In the genomic region with DNA sequence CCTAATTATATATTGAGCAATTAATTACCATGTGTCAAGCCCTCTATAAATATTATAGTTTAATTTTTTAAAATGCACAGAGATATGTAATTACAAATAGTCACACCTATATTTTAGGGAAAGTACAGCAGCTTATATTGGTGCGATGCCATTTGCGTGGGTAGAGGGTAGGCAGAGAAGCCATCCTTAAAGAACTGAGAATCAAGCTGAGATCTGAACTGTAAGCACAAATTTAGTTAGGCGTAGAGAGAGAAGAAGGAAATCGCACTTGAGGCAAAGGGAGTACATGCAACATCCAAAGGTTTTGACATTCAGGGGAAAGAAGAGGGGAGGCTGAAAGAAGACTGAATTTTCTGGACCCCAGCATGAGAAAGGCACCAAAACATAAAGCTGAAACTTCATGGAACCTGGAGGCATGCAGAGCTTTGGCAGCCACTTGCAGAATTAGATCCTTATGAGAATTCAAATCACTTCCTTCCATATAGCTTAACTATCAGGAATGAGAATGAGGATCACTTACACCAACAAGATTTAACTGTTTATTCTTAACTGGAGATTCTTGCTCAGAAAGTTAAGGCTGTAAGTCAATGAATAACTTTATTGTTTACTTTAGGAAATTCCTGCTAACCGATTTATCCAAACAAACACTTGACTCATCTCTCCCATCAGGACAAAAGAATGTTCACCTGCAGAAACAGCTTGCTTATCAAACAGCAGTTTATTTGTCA, we compare ENCODE assay signal across 10 cellular contexts.
DNase-seq lines count a peak whose midpoint lies in the region; ATAC-seq, FAIRE-seq and TF ChIP-seq lines count a peak whose summit lies in the region.
"Had no signal": no experiment of that assay in that cellular context is flagged by ENCODE, and none has a peak within 500 bp of the region (broad histone marks: within the 10 kb centered on the region; RNA-seq: fewer than 3 reads in every experiment).

No MANE protein-coding gene starts in this region.

- H3K4me1 ChIP-seq in HepG2 (ENCODE audit: insufficient read depth, low read length), result peaks cover 45% of the 10 kb centered on the region

- POLR2A ChIA-PET in HepG2 (lab: Yijun Ruan, JAX), result interaction anchor here (1.1 to 1.6 kb wide), 6 partner anchors 9 to 462 kb away, joined by 3 to 8 read pairs (median 4); a partner anchor contains a TSS

- H3K9ac ChIP-seq in HepG2 (ENCODE audit: insufficient read depth, low read depth, low read length), result 0 out of 2 replicates have a peak overlapping the region, but pooled peaks have one; percentile 17

- H3K4me2 ChIP-seq in HepG2 (ENCODE audit: low read depth, low read length), result peak overlapping the region; percentile 57

- no peaks in the 10 kb centered on the region for H3K79me2 ChIP-seq in HepG2 (ENCODE audit: insufficient read depth, low read length)

- peak; percentile 43 for DNase-seq in AG10803 (ENCODE audit: low read depth)
- peak; percentile 49 for DNase-seq in HTR-8/SVneo (ENCODE audit: insufficient read length, low spot score)
- DNase-seq in astrocyte of the spinal cord (ENCODE audit: low read depth, low spot score), result peak; percentile 71
- DNase-seq in HepG2 (ENCODE audit: low spot score), result peak; percentile 92
- no peak for DNase-seq in NCI-H1930 (lab: John Stamatoyannopoulos, UW)
- no peak for DNase-seq in OCI-M1 (lab: John Stamatoyannopoulos, UW)
- DNase-seq: CD8-positive, alpha-beta T cell had no signal

- peak overlapping the region; percentile 60 for H3K27ac ChIP-seq in HepG2 (ENCODE audit: extremely low read length, insufficient read depth, low read length)

- TF ChIP-seq EP300 in HepG2 (IDR thresholded peaks at IDR 0.05; ENCODE audit: low read depth in 2 of 2, low read length in 2 of 2) (peak in 1 of 2 experiments; percentile 89; a peak in 2 of 4 replicates), HepG2 (CRISPR knock-in tag; IDR thresholded peaks at IDR 0.05; ENCODE audit: borderline replicate concordance) (no peak; the same call in 1 of the 2 replicates)

- intact Hi-C loops in HepG2 (cut with micrococcal nuclease; ENCODE audit: unreplicated experiment), result no loop called here

- TF ChIP-seq RAD21 in HepG2 (CRISPR knock-in tag; IDR thresholded peaks at IDR 0.05), result no peak

- no peaks in the 10 kb centered on the region for H3K27me3 ChIP-seq in HepG2 (ENCODE audit: control insufficient read depth in 1 of 2, insufficient read depth in 2 of 2, low read length in 2 of 2)

- CTCF ChIA-PET in HepG2 (lab: Yijun Ruan, JAX; ENCODE audit: low intra/inter-chr PET ratio, low total read pairs), result no interaction called here

- peak; percentile 33 for FAIRE-seq in HTR-8/SVneo (lab: Jason Lieb, UNC)
- FAIRE-seq in HepG2 (lab: Jason Lieb, UNC), result peak; percentile 93

- TF ChIP-seq POLR2A in HepG2 (IDR thresholded peaks at IDR 0.05; ENCODE audit: insufficient read depth in 1 of 2, low read depth in 2 of 2, low read length in 2 of 2), result no peak

- 57% methylated on average over 5 of the region's 5 CpGs for WGBS in HepG2 (ENCODE audit: low lambda C conversion rate)

- H3K36me3 ChIP-seq in HepG2 (replicated peaks in 1 of 2; ENCODE audit: control insufficient read depth in 1 of 2, insufficient read depth in 2 of 2, low read length in 2 of 2), result no peaks in the 10 kb centered on the region

- ATAC-seq in HepG2 (peak; percentile 95), GM18907 (IDR thresholded peaks at IDR 0.05; ENCODE audit: unreplicated experiment) (no peak), GM19452 (IDR thresholded peaks at IDR 0.05; ENCODE audit: unreplicated experiment) (no peak)
- ATAC-seq: CD8-positive, alpha-beta T cell; natural killer cell treated with Interleukin-12 subunit alpha and Interleukin-12 subunit beta and Interleukin-15 and Interleukin-18, amount 100 ng/mL, for 72 hours had no signal

- H3K4me3 ChIP-seq in AG10803 (ENCODE audit: low read length) (no peak overlapping the region), astrocyte of the spinal cord (ENCODE audit: low read depth, low read length) (no peak overlapping the region), HepG2 (replicated peaks in 1 of 3; ENCODE audit: insufficient read depth in 1 of 3, low read depth in 2 of 3, low read length in 3 of 3) (peak overlapping the region in 2 of 3 experiments; percentile 9 to 19; a peak in 2 of 6 replicates)

- H2AFZ ChIP-seq in HepG2 (ENCODE audit: low read length), result no peak overlapping the region

- in situ Hi-C loops in astrocyte of the spinal cord (cut with HindIII; ENCODE audit: low sequenced_read_pairs), result no loop called here
- in situ Hi-C loops in HepG2 (cut with HindIII; ENCODE audit: extremely low pct_ligation_motif_present, low pct_unique_long_range_greater_than_20kb), result no loop called here

- no peaks in the 10 kb centered on the region for H3K9me3 ChIP-seq in HepG2 (ENCODE audit: low read length)

- BruUV-seq in HepG2 (replicated peaks; lab: Mats Ljungman, UMichigan), result no TSS peak

- no peaks in the 10 kb centered on the region for H4K20me1 ChIP-seq in HepG2 (ENCODE audit: insufficient read depth, low read length)

- TF ChIP-seq CTCF in AG10803 (conservative IDR thresholded peaks at IDR 0.05; ENCODE audit: low read length) (no peak), astrocyte of the spinal cord (IDR thresholded peaks at IDR 0.05; ENCODE audit: low read depth, low read length) (no peak), HepG2 (CRISPR knock-in tag; IDR thresholded peaks at IDR 0.05) (no peak)

TF ChIP-seq in HepG2, 621 proteins besides CTCF, POLR2A, EP300 and RAD21 (continues in another document):
- TF ChIP-seq BCL6 (CRISPR knock-in tag; IDR thresholded peaks at IDR 0.05) (peak; percentile 52; the same call in 1 of the 2 replicates), KDM5B (CRISPR knock-in tag; IDR thresholded peaks at IDR 0.05; ENCODE audit: borderline replicate concordance) (no peak), ZC3H4 (CRISPR knock-in tag; IDR thresholded peaks at IDR 0.05; ENCODE audit: borderline replicate concordance) (no peak), HIVEP1 (CRISPR knock-in tag; IDR thresholded peaks at IDR 0.05) (no peak), SMAD1 (CRISPR knock-in tag; IDR thresholded peaks at IDR 0.05; ENCODE audit: borderline replicate concordance, low read depth) (no peak), MAFK (conservative IDR thresholded peaks at IDR 0.05 in 1 of 2, IDR thresholded peaks at IDR 0.05 in 1 of 2; ENCODE audit: low read length in 2 of 2) (peak in 1 of 2 experiments; percentile 17; a peak in 1 of 4 replicates), SYNCRIP (IDR thresholded peaks at IDR 0.05; ENCODE audit: insufficient read depth, low read depth, low read length) (no peak), SOX5 (CRISPR knock-in tag; IDR thresholded peaks at IDR 0.05; ENCODE audit: borderline replicate concordance) (peak; percentile 95), SAP130 (CRISPR knock-in tag; IDR thresholded peaks at IDR 0.05; ENCODE audit: low read depth) (peak; percentile 65), TBL1XR1 (IDR thresholded peaks at IDR 0.05; ENCODE audit: borderline replicate concordance, low read length, partially characterized antibody) (no peak), NCOA1 (CRISPR knock-in tag; IDR thresholded peaks at IDR 0.05) (no peak), HDAC1 (CRISPR knock-in tag; IDR thresholded peaks at IDR 0.05) (no peak), ADNP (CRISPR knock-in tag; IDR thresholded peaks at IDR 0.05) (no peak), ZFP82 (CRISPR knock-in tag; IDR thresholded peaks at IDR 0.05; ENCODE audit: borderline replicate concordance) (no peak), JUN (CRISPR knock-in tag; IDR thresholded peaks at IDR 0.05) (peak; percentile 90), ETV5 (CRISPR knock-in tag; IDR thresholded peaks at IDR 0.05; ENCODE audit: borderline replicate concordance) (no peak), GTF2F1 (IDR thresholded peaks at IDR 0.05; ENCODE audit: low read length) (no peak), ZNF670 (CRISPR knock-in tag; IDR thresholded peaks at IDR 0.05; ENCODE audit: borderline replicate concordance) (no peak), ZNF660 (CRISPR knock-in tag; IDR thresholded peaks at IDR 0.05; ENCODE audit: borderline replicate concordance, low read depth) (no peak), THYN1 (CRISPR knock-in tag; IDR thresholded peaks at IDR 0.05; ENCODE audit: borderline replicate concordance, low read depth) (no peak), ZBTB1 (CRISPR knock-in tag; IDR thresholded peaks at IDR 0.05; ENCODE audit: borderline replicate concordance) (no peak)
- TF ChIP-seq, protein P1, sequence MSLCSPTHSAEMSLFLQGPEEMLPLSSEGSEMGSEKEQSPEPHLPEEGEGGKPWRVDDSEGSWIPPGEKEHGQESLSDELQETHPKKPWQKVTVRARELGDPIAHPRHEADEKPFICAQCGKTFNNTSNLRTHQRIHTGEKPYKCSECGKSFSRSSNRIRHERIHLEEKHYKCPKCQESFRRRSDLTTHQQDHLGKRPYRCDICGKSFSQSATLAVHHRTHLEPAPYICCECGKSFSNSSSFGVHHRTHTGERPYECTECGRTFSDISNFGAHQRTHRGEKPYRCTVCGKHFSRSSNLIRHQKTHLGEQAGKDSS (CRISPR knock-in tag; IDR thresholded peaks at IDR 0.05; ENCODE audit: borderline replicate concordance, low read depth), result no peak
- TF ChIP-seq, protein P2, sequence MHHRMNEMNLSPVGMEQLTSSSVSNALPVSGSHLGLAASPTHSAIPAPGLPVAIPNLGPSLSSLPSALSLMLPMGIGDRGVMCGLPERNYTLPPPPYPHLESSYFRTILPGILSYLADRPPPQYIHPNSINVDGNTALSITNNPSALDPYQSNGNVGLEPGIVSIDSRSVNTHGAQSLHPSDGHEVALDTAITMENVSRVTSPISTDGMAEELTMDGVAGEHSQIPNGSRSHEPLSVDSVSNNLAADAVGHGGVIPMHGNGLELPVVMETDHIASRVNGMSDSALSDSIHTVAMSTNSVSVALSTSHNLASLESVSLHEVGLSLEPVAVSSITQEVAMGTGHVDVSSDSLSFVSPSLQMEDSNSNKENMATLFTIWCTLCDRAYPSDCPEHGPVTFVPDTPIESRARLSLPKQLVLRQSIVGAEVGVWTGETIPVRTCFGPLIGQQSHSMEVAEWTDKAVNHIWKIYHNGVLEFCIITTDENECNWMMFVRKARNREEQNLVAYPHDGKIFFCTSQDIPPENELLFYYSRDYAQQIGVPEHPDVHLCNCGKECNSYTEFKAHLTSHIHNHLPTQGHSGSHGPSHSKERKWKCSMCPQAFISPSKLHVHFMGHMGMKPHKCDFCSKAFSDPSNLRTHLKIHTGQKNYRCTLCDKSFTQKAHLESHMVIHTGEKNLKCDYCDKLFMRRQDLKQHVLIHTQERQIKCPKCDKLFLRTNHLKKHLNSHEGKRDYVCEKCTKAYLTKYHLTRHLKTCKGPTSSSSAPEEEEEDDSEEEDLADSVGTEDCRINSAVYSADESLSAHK (CRISPR knock-in tag; IDR thresholded peaks at IDR 0.05; ENCODE audit: borderline replicate concordance), result no peak
- TF ChIP-seq, protein P3, sequence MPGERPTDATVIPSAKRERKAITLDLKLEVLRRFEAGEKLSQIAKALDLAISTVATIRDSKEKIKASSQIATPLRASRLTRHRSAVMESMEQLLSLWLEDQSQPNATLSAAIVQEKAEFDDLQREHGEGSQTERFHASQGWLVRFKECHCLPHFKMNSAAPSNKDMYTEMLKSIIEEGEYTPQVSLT (CRISPR knock-in tag; IDR thresholded peaks at IDR 0.05; ENCODE audit: borderline replicate concordance, low read depth), result no peak

Comparison
In these comparisons a context has a peak if more than half of its experiments do, and no peak if none do; other contexts are left out.
1. DNase-seq: peak in AG10803 (single experiment), HTR-8/SVneo (single experiment), astrocyte of the spinal cord (single experiment) and HepG2 (single experiment); none in NCI-H1930 (0 of 2) and OCI-M1 (single experiment).
2. H3K4me3 ChIP-seq: peak in HepG2 (2 of 3); none in AG10803 (single experiment) and astrocyte of the spinal cord (single experiment).